In the genomic region with DNA sequence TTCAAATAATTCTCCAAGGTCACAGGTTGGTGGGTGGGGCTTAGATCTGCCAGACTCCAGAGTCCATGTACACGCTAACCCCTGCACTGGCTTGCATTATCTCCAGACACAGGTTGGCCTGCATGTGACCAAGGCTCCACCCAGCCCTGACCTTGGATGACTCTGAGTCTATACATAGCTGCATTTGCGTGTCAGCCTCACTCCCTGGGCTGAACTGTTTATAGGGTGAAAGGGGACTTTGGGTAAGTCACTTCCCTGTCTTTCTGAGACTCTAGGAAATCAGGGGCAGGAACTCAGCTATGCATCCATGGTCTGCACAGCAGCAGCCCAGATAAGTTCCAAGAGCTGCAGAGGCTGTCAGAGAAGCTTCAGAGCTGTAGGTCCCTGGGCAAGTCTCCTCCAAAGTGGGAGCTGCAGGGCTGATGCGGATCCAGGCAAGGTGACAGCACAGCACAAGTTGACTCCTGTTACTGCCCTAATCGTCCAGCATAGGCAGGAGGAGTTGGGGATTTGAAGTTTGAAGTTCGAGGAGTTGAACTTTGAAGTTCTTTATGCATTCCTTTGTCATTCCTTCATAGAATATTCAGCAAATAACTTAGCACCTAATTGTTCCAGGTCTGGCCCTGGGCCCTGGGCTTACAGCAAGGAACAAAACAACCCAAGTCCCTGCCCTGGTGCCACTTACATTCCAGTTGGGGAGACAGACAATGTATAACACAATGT, we compare ENCODE assay signal across 1 cellular context.
TF ChIP-seq lines count a peak whose summit lies in the region.

No MANE protein-coding gene starts in this region.

TF ChIP-seq in GM12878, 131 proteins besides CTCF, POLR2A, EP300 and RAD21 (continued from another document and continues in another):
- TF ChIP-seq ZBTB4 (CRISPR knock-in tag; IDR thresholded peaks at IDR 0.05) = no peak
- no peak; the same call in 1 of the 2 replicates for TF ChIP-seq HDGF (IDR thresholded peaks at IDR 0.05)
- peak in 1 of 2 experiments; percentile 56; a peak in 2 of 4 replicates for TF ChIP-seq ETV6 (conservative IDR thresholded peaks at IDR 0.05 in 1 of 2, IDR thresholded peaks at IDR 0.05 in 1 of 2; ENCODE audit: borderline replicate concordance in 1 of 2, low read depth in 1 of 2)
- no peak for TF ChIP-seq ZNF274 (IDR thresholded peaks at IDR 0.05; ENCODE audit: insufficient read depth, insufficient read length)
- no peak for TF ChIP-seq HCFC1 (IDR thresholded peaks at IDR 0.05; ENCODE audit: low read length)
- TF ChIP-seq MXI1 (IDR thresholded peaks at IDR 0.05; ENCODE audit: low read depth, low read length) = no peak; the same call in 1 of the 2 replicates
- TF ChIP-seq RUNX3 (IDR thresholded peaks at IDR 0.05; ENCODE audit: low read length) = no peak
- TF ChIP-seq ZNF592 (IDR thresholded peaks at IDR 0.05) = no peak; the same call in 1 of the 2 replicates
- TF ChIP-seq SUPT20H (IDR thresholded peaks at IDR 0.05; ENCODE audit: borderline replicate concordance, control insufficient read depth, low read depth, low read length) = no peak
- no peak for TF ChIP-seq WRNIP1 (IDR thresholded peaks at IDR 0.05; ENCODE audit: borderline replicate concordance, low read depth, low read length)
- TF ChIP-seq, protein P1, sequence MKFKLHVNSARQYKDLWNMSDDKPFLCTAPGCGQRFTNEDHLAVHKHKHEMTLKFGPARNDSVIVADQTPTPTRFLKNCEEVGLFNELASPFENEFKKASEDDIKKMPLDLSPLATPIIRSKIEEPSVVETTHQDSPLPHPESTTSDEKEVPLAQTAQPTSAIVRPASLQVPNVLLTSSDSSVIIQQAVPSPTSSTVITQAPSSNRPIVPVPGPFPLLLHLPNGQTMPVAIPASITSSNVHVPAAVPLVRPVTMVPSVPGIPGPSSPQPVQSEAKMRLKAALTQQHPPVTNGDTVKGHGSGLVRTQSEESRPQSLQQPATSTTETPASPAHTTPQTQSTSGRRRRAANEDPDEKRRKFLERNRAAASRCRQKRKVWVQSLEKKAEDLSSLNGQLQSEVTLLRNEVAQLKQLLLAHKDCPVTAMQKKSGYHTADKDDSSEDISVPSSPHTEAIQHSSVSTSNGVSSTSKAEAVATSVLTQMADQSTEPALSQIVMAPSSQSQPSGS (IDR thresholded peaks at IDR 0.05; ENCODE audit: low read length) = no peak
- no peak for TF ChIP-seq RBBP5 (conservative IDR thresholded peaks at IDR 0.05)
- no peak for TF ChIP-seq YBX1 (IDR thresholded peaks at IDR 0.05)
- TF ChIP-seq PAX8 (IDR thresholded peaks at IDR 0.05) = no peak
- TF ChIP-seq ZNF207 (IDR thresholded peaks at IDR 0.05; ENCODE audit: borderline replicate concordance) = no peak
- no peak for TF ChIP-seq KAT2A (conservative IDR thresholded peaks at IDR 0.05; ENCODE audit: control insufficient read depth, low read depth, low read length)
- no peak for TF ChIP-seq BCL3 (IDR thresholded peaks at IDR 0.05; ENCODE audit: borderline replicate concordance, insufficient read depth, low read depth, low read length, poor library complexity, severe bottlenecking)
- peak; percentile 70 for TF ChIP-seq CREM (IDR thresholded peaks at IDR 0.05; ENCODE audit: low read depth)
- TF ChIP-seq IKZF2 (IDR thresholded peaks at IDR 0.05) = peak; percentile 85 to 87
- TF ChIP-seq, protein P2, sequence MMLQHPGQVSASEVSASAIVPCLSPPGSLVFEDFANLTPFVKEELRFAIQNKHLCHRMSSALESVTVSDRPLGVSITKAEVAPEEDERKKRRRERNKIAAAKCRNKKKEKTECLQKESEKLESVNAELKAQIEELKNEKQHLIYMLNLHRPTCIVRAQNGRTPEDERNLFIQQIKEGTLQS (IDR thresholded peaks at IDR 0.05; ENCODE audit: borderline replicate concordance, extremely low read depth, low read depth, low read length) = no peak
- TF ChIP-seq NFIC (IDR thresholded peaks at IDR 0.05; ENCODE audit: low read depth, low read length) = no peak
- no peak for TF ChIP-seq ASH2L (IDR thresholded peaks at IDR 0.05; ENCODE audit: borderline replicate concordance, low read depth)
- no peak for TF ChIP-seq NR2C2 (IDR thresholded peaks at IDR 0.05; ENCODE audit: borderline replicate concordance, control insufficient read depth, insufficient read length, low read depth)
- TF ChIP-seq RAD51 (IDR thresholded peaks at IDR 0.05) = peak; percentile 92
- TF ChIP-seq BACH1 (IDR thresholded peaks at IDR 0.05; ENCODE audit: borderline replicate concordance) = no peak; the same call in 1 of the 2 replicates
- TF ChIP-seq MEF2A (IDR thresholded peaks at IDR 0.05; ENCODE audit: insufficient read depth, low read depth, low read length) = peak; percentile 87
- no peak for TF ChIP-seq NKRF (conservative IDR thresholded peaks at IDR 0.05)
- no peak for TF ChIP-seq FOXK2 (IDR thresholded peaks at IDR 0.05)
- TF ChIP-seq, protein P3, sequence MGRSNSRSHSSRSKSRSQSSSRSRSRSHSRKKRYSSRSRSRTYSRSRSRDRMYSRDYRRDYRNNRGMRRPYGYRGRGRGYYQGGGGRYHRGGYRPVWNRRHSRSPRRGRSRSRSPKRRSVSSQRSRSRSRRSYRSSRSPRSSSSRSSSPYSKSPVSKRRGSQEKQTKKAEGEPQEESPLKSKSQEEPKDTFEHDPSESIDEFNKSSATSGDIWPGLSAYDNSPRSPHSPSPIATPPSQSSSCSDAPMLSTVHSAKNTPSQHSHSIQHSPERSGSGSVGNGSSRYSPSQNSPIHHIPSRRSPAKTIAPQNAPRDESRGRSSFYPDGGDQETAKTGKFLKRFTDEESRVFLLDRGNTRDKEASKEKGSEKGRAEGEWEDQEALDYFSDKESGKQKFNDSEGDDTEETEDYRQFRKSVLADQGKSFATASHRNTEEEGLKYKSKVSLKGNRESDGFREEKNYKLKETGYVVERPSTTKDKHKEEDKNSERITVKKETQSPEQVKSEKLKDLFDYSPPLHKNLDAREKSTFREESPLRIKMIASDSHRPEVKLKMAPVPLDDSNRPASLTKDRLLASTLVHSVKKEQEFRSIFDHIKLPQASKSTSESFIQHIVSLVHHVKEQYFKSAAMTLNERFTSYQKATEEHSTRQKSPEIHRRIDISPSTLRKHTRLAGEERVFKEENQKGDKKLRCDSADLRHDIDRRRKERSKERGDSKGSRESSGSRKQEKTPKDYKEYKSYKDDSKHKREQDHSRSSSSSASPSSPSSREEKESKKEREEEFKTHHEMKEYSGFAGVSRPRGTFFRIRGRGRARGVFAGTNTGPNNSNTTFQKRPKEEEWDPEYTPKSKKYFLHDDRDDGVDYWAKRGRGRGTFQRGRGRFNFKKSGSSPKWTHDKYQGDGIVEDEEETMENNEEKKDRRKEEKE (IDR thresholded peaks at IDR 0.05) = no peak
- no peak for TF ChIP-seq IRF3 (IDR thresholded peaks at IDR 0.05)
- no peak for TF ChIP-seq NBN (IDR thresholded peaks at IDR 0.05)
- TF ChIP-seq RCOR1 (conservative IDR thresholded peaks at IDR 0.05; ENCODE audit: low read depth, low read length) = no peak
- TF ChIP-seq MYB (IDR thresholded peaks at IDR 0.05; ENCODE audit: borderline replicate concordance, low read depth, low read length) = 0 out of 2 replicates have a peak, but pooled peaks have one; percentile 40
- no peak for TF ChIP-seq ZZZ3 (IDR thresholded peaks at IDR 0.05; ENCODE audit: control insufficient read depth, insufficient read length, low read depth)
- TF ChIP-seq HDAC6 (IDR thresholded peaks at IDR 0.05; ENCODE audit: unreplicated experiment) = no peak
- TF ChIP-seq CREB1 (IDR thresholded peaks at IDR 0.05; ENCODE audit: low read depth) = no peak
- TF ChIP-seq, protein P4, sequence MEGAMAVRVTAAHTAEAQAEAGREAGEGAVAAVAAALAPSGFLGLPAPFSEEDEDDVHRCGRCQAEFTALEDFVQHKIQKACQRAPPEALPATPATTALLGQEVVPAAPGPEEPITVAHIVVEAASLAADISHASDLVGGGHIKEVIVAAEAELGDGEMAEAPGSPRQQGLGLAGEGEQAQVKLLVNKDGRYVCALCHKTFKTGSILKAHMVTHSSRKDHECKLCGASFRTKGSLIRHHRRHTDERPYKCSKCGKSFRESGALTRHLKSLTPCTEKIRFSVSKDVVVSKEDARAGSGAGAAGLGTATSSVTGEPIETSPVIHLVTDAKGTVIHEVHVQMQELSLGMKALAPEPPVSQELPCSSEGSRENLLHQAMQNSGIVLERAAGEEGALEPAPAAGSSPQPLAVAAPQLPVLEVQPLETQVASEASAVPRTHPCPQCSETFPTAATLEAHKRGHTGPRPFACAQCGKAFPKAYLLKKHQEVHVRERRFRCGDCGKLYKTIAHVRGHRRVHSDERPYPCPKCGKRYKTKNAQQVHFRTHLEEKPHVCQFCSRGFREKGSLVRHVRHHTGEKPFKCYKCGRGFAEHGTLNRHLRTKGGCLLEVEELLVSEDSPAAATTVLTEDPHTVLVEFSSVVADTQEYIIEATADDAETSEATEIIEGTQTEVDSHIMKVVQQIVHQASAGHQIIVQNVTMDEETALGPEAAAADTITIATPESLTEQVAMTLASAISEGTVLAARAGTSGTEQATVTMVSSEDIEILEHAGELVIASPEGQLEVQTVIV (IDR thresholded peaks at IDR 0.05; ENCODE audit: borderline replicate concordance, partially characterized antibody) = no peak
- TF ChIP-seq TCF12 (IDR thresholded peaks at IDR 0.05; ENCODE audit: low read depth, low read length) = no peak; the same call in 1 of the 2 replicates
